In the genomic region with DNA sequence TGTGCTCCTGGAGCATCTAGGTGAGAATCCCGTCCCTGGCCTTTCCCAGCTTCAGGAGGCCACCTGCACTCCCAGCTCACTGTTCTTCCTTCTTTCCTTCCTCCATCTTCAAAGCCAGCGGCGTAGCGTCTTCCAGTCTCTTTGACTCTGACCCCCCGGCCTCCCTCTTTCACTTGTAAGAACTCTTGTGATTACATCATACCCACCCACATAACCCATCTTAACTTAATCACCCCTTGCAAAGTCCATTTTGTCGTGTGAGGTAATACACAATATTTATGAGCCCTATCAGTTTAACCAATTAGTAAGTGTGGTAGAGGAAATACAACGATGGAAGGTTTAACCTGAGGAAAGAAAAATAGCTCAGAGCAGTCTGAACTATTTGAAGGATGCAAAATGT, we compare ENCODE assay signal across 18 cellular contexts. TPM values are rescaled to one million over a fixed set of nuclear protein-coding genes. Genes with fewer than 3 reads are reported as not detected.
DNase-seq lines count a peak whose midpoint lies in the region; ATAC-seq and TF ChIP-seq lines count a peak whose summit lies in the region.
"Had no signal": no experiment of that assay in that cellular context is flagged by ENCODE, and none has a peak within 500 bp of the region (broad histone marks: within the 10 kb centered on the region; RNA-seq: fewer than 3 reads in every experiment).

No MANE protein-coding gene starts in this region.

- POLR2A ChIA-PET in SK-N-SH (lab: Yijun Ruan, JAX): no interaction called here

- peaks cover 7% of the 10 kb centered on the region for H3K79me2 ChIP-seq in SK-N-SH (ENCODE audit: insufficient read depth)

- H3K4me2 ChIP-seq in SK-N-SH: no peak overlapping the region

- H3K9me2 ChIP-seq in SK-N-SH: no peaks in the 10 kb centered on the region

- H3F3A ChIP-seq in SK-N-SH (replicated peaks; ENCODE audit: insufficient read depth): no peaks in the 10 kb centered on the region

- no peaks in the 10 kb centered on the region for H4K20me1 ChIP-seq in SK-N-SH (ENCODE audit: insufficient read depth)

- H3K36me3 ChIP-seq in SK-N-SH (replicated peaks in 1 of 2; ENCODE audit: control insufficient read depth in 1 of 2, insufficient read depth in 2 of 2, low read length in 1 of 2): no peaks in the 10 kb centered on the region
- H3K36me3 ChIP-seq: left ventricle myocardium inferior had no signal

- no peak for TF ChIP-seq CTCF in neural crest cell (conservative IDR thresholded peaks at IDR 0.05)
- no peak for TF ChIP-seq CTCF in SK-N-SH (IDR thresholded peaks at IDR 0.05)

- DNase-seq in NCI-H1417 (lab: John Stamatoyannopoulos, UW) (peak in 2 of 3 experiments; percentile 43 to 64), NCI-H1417 treated with DMSO at 0.1 percent for 48 hours (lab: John Stamatoyannopoulos, UW) (no peak), MV-4-11 (lab: John Stamatoyannopoulos, UW) (peak; percentile 85), neural crest cell (ENCODE audit: low read depth, low spot score) (no peak), SK-N-SH (no peak), left cardiac atrium (no peak)
- DNase-seq: CD4-positive, alpha-beta memory T cell; left ventricle myocardium inferior; NCI-H1105 treated with DMSO at 0.1 percent for 48 hours; NCI-H510A; T-helper 9 cell had no signal

- H3K27ac ChIP-seq in cingulate gyrus (ENCODE audit: low read depth, low read length): peak overlapping the region; percentile 21
- H3K27ac ChIP-seq in SK-N-SH (ENCODE audit: low read depth in 2 of 2, low read length in 1 of 2): no peak overlapping the region
- H3K27ac ChIP-seq: 22Rv1, left ventricle myocardium inferior, RWPE1 had no signal

- ATAC-seq in stimulated activated memory B cell treated with anti-CD40 and anti-IgM and Interleukin-4, amounts not matched to agents 10 μg/mL and 1 μg/mL and 100 μg/mL, for 72 hours: no peak
- ATAC-seq in left cardiac atrium: no peak
- ATAC-seq: natural killer cell treated with Interleukin-12 subunit alpha and Interleukin-12 subunit beta and Interleukin-15 and Interleukin-18, amount 100 ng/mL, for 72 hours had no signal

- TF ChIP-seq EP300 in SK-N-SH (IDR thresholded peaks at IDR 0.05; ENCODE audit: borderline replicate concordance in 1 of 2, low read depth in 1 of 2, low read length in 1 of 2): no peak

- H3K4me1 Mint-ChIP-seq in neural crest cell: peaks cover 18% of the 10 kb centered on the region
- peaks cover 25% of the 10 kb centered on the region for H3K4me1 Mint-ChIP-seq in stimulated activated memory B cell treated with anti-CD40 and anti-IgM and Interleukin-4, amounts not matched to agents 10 μg/mL and 1 μg/mL and 100 μg/mL, for 72 hours

- WGBS in SK-N-SH (ENCODE audit: low lambda C conversion rate): 65% methylated on average over 7 of the region's 7 CpGs

- no peak for TF ChIP-seq RAD21 in SK-N-SH (IDR thresholded peaks at IDR 0.05; ENCODE audit: low read length)

- H3K36me3 Mint-ChIP-seq in neural crest cell (ENCODE audit: low read depth): peaks cover 4% of the 10 kb centered on the region
- H3K36me3 Mint-ChIP-seq in stimulated activated memory B cell treated with anti-CD40 and anti-IgM and Interleukin-4, amounts not matched to agents 10 μg/mL and 1 μg/mL and 100 μg/mL, for 72 hours: no peaks in the 10 kb centered on the region
- H3K36me3 Mint-ChIP-seq: natural killer cell treated with Interleukin-12 subunit alpha and Interleukin-12 subunit beta and Interleukin-15 and Interleukin-18, amount 100 ng/mL, for 72 hours had no signal

- peaks cover 4% of the 10 kb centered on the region for H3K9me3 Mint-ChIP-seq in neural crest cell
- H3K9me3 Mint-ChIP-seq in stimulated activated memory B cell treated with anti-CD40 and anti-IgM and Interleukin-4, amounts not matched to agents 10 μg/mL and 1 μg/mL and 100 μg/mL, for 72 hours: no peaks in the 10 kb centered on the region
- H3K9me3 Mint-ChIP-seq: natural killer cell treated with Interleukin-12 subunit alpha and Interleukin-12 subunit beta and Interleukin-15 and Interleukin-18, amount 100 ng/mL, for 72 hours had no signal

- H3K27ac Mint-ChIP-seq in neural crest cell (ENCODE audit: unreplicated experiment): no peak overlapping the region
- H3K27ac Mint-ChIP-seq in stimulated activated memory B cell treated with anti-CD40 and anti-IgM and Interleukin-4, amounts not matched to agents 10 μg/mL and 1 μg/mL and 100 μg/mL, for 72 hours: no peak overlapping the region
- H3K27ac Mint-ChIP-seq: CD4-positive, alpha-beta memory T cell; natural killer cell treated with Interleukin-12 subunit alpha and Interleukin-12 subunit beta and Interleukin-15 and Interleukin-18, amount 100 ng/mL, for 72 hours had no signal

- no peak overlapping the region for H3K9ac ChIP-seq in SK-N-SH

- H3K4me3 Mint-ChIP-seq in neural crest cell: peak overlapping the region; percentile 4
- no peak overlapping the region for H3K4me3 Mint-ChIP-seq in stimulated activated memory B cell treated with anti-CD40 and anti-IgM and Interleukin-4, amounts not matched to agents 10 μg/mL and 1 μg/mL and 100 μg/mL, for 72 hours
- H3K4me3 Mint-ChIP-seq: CD4-positive, alpha-beta memory T cell; natural killer cell treated with Interleukin-12 subunit alpha and Interleukin-12 subunit beta and Interleukin-15 and Interleukin-18, amount 100 ng/mL, for 72 hours had no signal

- intact Hi-C loops in left cardiac atrium (cut with DNase I): no loop called here

- H3K9me3 ChIP-seq in SK-N-SH: no peaks in the 10 kb centered on the region; the same call in 1 of the 2 replicates
- H3K9me3 ChIP-seq: left ventricle myocardium inferior had no signal

- H3K4me1 ChIP-seq in SK-N-SH (ENCODE audit: control insufficient read depth in 1 of 2, insufficient read depth in 2 of 2, low read depth in 1 of 2, low read length in 1 of 2): peaks cover 0 to 15% of the 10 kb centered on the region in 2 experiments; a peak in 1 of 4 replicates

- no peak overlapping the region for H2AFZ ChIP-seq in SK-N-SH (ENCODE audit: low read depth)

- H3K27me3 Mint-ChIP-seq in neural crest cell (ENCODE audit: low read depth): peaks cover 44% of the 10 kb centered on the region
- peaks cover 26% of the 10 kb centered on the region for H3K27me3 Mint-ChIP-seq in stimulated activated memory B cell treated with anti-CD40 and anti-IgM and Interleukin-4, amounts not matched to agents 10 μg/mL and 1 μg/mL and 100 μg/mL, for 72 hours

- CTCF ChIA-PET in SK-N-SH (lab: Yijun Ruan, JAX): interaction anchor here (3.1 kb wide), 1 partner anchor 414 kb away, joined by 13 read pairs; no protein-coding TSS in a partner anchor

- H3K27me3 ChIP-seq in SK-N-SH (ENCODE audit: insufficient read depth): no peaks in the 10 kb centered on the region; the same call in 1 of the 2 replicates

- H3K4me3 ChIP-seq in SK-N-SH (ENCODE audit: low read depth in 2 of 2, low read length in 1 of 2): no peak overlapping the region
- H3K4me3 ChIP-seq: left ventricle myocardium inferior had no signal

TF ChIP-seq in SK-N-SH, 30 proteins besides CTCF, POLR2A, EP300 and RAD21 (continues in another document):
- TF ChIP-seq, protein P1, sequence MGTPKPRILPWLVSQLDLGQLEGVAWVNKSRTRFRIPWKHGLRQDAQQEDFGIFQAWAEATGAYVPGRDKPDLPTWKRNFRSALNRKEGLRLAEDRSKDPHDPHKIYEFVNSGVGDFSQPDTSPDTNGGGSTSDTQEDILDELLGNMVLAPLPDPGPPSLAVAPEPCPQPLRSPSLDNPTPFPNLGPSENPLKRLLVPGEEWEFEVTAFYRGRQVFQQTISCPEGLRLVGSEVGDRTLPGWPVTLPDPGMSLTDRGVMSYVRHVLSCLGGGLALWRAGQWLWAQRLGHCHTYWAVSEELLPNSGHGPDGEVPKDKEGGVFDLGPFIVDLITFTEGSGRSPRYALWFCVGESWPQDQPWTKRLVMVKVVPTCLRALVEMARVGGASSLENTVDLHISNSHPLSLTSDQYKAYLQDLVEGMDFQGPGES (IDR thresholded peaks at IDR 0.05; ENCODE audit: low read depth, low read length): no peak
- TF ChIP-seq, protein P2, sequence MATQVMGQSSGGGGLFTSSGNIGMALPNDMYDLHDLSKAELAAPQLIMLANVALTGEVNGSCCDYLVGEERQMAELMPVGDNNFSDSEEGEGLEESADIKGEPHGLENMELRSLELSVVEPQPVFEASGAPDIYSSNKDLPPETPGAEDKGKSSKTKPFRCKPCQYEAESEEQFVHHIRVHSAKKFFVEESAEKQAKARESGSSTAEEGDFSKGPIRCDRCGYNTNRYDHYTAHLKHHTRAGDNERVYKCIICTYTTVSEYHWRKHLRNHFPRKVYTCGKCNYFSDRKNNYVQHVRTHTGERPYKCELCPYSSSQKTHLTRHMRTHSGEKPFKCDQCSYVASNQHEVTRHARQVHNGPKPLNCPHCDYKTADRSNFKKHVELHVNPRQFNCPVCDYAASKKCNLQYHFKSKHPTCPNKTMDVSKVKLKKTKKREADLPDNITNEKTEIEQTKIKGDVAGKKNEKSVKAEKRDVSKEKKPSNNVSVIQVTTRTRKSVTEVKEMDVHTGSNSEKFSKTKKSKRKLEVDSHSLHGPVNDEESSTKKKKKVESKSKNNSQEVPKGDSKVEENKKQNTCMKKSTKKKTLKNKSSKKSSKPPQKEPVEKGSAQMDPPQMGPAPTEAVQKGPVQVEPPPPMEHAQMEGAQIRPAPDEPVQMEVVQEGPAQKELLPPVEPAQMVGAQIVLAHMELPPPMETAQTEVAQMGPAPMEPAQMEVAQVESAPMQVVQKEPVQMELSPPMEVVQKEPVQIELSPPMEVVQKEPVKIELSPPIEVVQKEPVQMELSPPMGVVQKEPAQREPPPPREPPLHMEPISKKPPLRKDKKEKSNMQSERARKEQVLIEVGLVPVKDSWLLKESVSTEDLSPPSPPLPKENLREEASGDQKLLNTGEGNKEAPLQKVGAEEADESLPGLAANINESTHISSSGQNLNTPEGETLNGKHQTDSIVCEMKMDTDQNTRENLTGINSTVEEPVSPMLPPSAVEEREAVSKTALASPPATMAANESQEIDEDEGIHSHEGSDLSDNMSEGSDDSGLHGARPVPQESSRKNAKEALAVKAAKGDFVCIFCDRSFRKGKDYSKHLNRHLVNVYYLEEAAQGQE (IDR thresholded peaks at IDR 0.05; ENCODE audit: low read depth, low read length): no peak
- no peak for TF ChIP-seq RFX5 (IDR thresholded peaks at IDR 0.05; ENCODE audit: low read length)
- no peak for TF ChIP-seq TEAD4 (IDR thresholded peaks at IDR 0.05; ENCODE audit: borderline replicate concordance, insufficient read depth)
- no peak for TF ChIP-seq TCF12 (IDR thresholded peaks at IDR 0.05)

RNA-seq across cellular contexts. Expression of gene CDC16, which starts 4.6 kb away (rescaled TPM):
- total RNA-seq in neural crest cell (72.4 and 80.2 TPM in 2 replicates), left cardiac atrium (10 to 100 TPM; 37.9 to 38.9 TPM)
- 56.9 and 77.2 TPM in 2 replicates for polyA plus RNA-seq in SK-N-SH (2012; rRNA removed)
- polyA plus RNA-seq in SK-N-SH (2012; cell fraction: cytosol; rRNA removed): 61.0 and 69.3 TPM in 2 replicates
- 97.4 and 179 TPM in 2 replicates for polyA plus RNA-seq in SK-N-SH (2012; cell fraction: nucleus; rRNA removed)

RNA-seq across cellular contexts. Expression of gene CFAP97D2, which starts 51.1 kb away (rescaled TPM):
- total RNA-seq in neural crest cell: not detected in 2 replicates
- polyA plus RNA-seq in SK-N-SH (2012; rRNA removed): not detected in 2 replicates
- not detected in 2 replicates for polyA plus RNA-seq in SK-N-SH (2012; cell fraction: cytosol; rRNA removed)
- not detected in 2 replicates for polyA plus RNA-seq in SK-N-SH (2012; cell fraction: nucleus; rRNA removed)
- not detected for total RNA-seq in left cardiac atrium
- total RNA-seq: activated CD8-positive, alpha-beta memory T cell treated with anti-CD3 and anti-CD28 coated beads for 36 hours; cardiac septum; CD4-positive, alpha-beta memory T cell; left ventricle myocardium inferior; natural killer cell treated with Interleukin-12 subunit alpha and Interleukin-12 subunit beta and Interleukin-15 and Interleukin-18, amount 100 ng/mL, for 72 hours had no signal
- polyA plus RNA-seq: CD4-positive, alpha-beta memory T cell had no signal

RNA-seq across cellular contexts. Expression of gene UPF3A, which starts 51.3 kb away (rescaled TPM):
- total RNA-seq in neural crest cell: 84.7 and 89.5 TPM in 2 replicates
- 63.2 and 74.4 TPM in 2 replicates for polyA plus RNA-seq in SK-N-SH (2012; rRNA removed)
- 59.8 and 69.6 TPM in 2 replicates for polyA plus RNA-seq in SK-N-SH (2012; cell fraction: cytosol; rRNA removed)
- polyA plus RNA-seq in SK-N-SH (2012; cell fraction: nucleus; rRNA removed): 154 and 180 TPM in 2 replicates
- 10 to 100 TPM; 22.2 to 28.0 TPM for total RNA-seq in left cardiac atrium

Comparison
In these comparisons a context has a peak if more than half of its experiments do, and no peak if none do; other contexts are left out.
1. DNase-seq: peak in NCI-H1417 (2 of 3) and MV-4-11 (single experiment); none in NCI-H1417 treated with DMSO at 0.1 percent for 48 hours (single experiment), neural crest cell (single experiment), SK-N-SH (single experiment) and left cardiac atrium (single experiment).